In the genomic region with DNA sequence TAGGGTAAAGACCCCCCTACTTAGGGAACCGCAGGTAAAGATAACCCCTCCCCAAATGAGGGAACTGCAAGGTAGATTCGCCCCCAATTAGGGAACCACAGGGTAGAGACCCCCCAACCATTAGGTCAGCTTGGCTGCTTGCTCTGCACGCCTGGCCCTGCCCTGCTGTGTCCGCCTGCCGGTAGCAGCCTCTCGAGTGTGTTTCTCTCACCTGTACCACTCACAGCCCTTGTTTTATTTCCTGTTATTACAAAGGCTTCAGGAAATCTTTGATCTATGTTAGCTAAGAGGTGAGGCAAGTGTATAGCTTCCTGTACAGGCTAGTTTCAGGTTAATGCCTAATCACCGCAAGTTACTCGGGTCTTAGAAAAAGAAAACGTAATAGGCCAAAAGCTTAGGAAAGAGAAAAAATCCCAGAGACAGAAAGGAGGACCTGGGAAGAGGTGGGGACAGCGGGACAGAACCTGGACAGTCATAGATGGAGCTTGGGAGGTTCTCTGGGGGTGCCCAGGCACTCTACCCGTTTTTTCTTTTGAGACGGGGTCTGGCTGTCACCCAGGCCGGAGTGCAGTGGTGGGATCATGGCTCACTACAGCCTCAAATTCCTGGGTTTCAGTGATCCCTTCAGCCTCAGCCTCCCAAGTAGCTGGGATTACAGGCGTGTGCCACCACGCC, we compare ENCODE assay signal across 14 cellular contexts. TPM values are rescaled to one million over a fixed set of nuclear protein-coding genes. Genes with fewer than 3 reads are reported as not detected.
DNase-seq lines count a peak whose midpoint lies in the region; ATAC-seq and TF ChIP-seq lines count a peak whose summit lies in the region.
"Had no signal": no experiment of that assay in that cellular context is flagged by ENCODE, and none has a peak within 500 bp of the region (broad histone marks: within the 10 kb centered on the region; RNA-seq: fewer than 3 reads in every experiment).

No MANE protein-coding gene starts in this region.

- intact Hi-C loops in dendritic cell treated with granulocyte-macrophage colony-stimulating factor and Interleukin-4, amounts not matched to agents 40 ng/mL and 50 ng/mL, for 4 days (cut with micrococcal nuclease): no loop called here

- H3K27me3 Mint-ChIP-seq in T-helper 17 cell: no peaks in the 10 kb centered on the region
- H3K27me3 Mint-ChIP-seq in activated CD8-positive, alpha-beta T cell treated with anti-CD3 and anti-CD28 coated beads, Interleukin-2, amount 10 ng/mL, durations not matched to agents 7 days and 5 days (ENCODE audit: low read depth): no peaks in the 10 kb centered on the region
- H3K27me3 Mint-ChIP-seq in dendritic cell treated with granulocyte-macrophage colony-stimulating factor and Interleukin-4, amounts not matched to agents 40 ng/mL and 50 ng/mL, for 4 days: no peaks in the 10 kb centered on the region

- CTCF ChIA-PET in activated CD8-positive, alpha-beta T cell treated with anti-CD3 and anti-CD28 coated beads, Interleukin-2, amount 10 ng/mL, durations not matched to agents 7 days and 5 days (lab: Charles Lee): interaction anchor here (0.5 to 2.9 kb wide), 16 partner anchors 13 to 211 kb away, joined by 3 to 17 read pairs (median 4); a partner anchor contains a TSS

- peak overlapping the region; percentile 70 for H3K4me3 Mint-ChIP-seq in T-helper 17 cell
- peak overlapping the region; percentile 55 for H3K4me3 Mint-ChIP-seq in activated CD8-positive, alpha-beta T cell treated with anti-CD3 and anti-CD28 coated beads, Interleukin-2, amount 10 ng/mL, durations not matched to agents 7 days and 5 days
- no peak overlapping the region for H3K4me3 Mint-ChIP-seq in dendritic cell treated with granulocyte-macrophage colony-stimulating factor and Interleukin-4, amounts not matched to agents 40 ng/mL and 50 ng/mL, for 4 days
- H3K4me3 Mint-ChIP-seq: GM23338, neural crest cell had no signal

- H3K9me3 Mint-ChIP-seq in activated CD8-positive, alpha-beta T cell treated with anti-CD3 and anti-CD28 coated beads, Interleukin-2, amount 10 ng/mL, durations not matched to agents 7 days and 5 days (ENCODE audit: insufficient read depth): no peaks in the 10 kb centered on the region
- no peaks in the 10 kb centered on the region for H3K9me3 Mint-ChIP-seq in dendritic cell treated with granulocyte-macrophage colony-stimulating factor and Interleukin-4, amounts not matched to agents 40 ng/mL and 50 ng/mL, for 4 days
- H3K9me3 Mint-ChIP-seq: GM23338, neural crest cell had no signal

- DNase-seq in T-helper 17 cell: peak; percentile 31 to 35 (median 34)
- DNase-seq in activated CD8-positive, alpha-beta T cell treated with anti-CD3 and anti-CD28 coated beads, Interleukin-2, amount 10 ng/mL, durations not matched to agents 7 days and 5 days: peak; percentile 69
- DNase-seq in stimulated activated naive CD4-positive, alpha-beta T cell (lab: John Stamatoyannopoulos, UW): peak in 5 of 6 experiments; percentile 25 to 71 (median 66)
- DNase-seq in germinal center (ENCODE audit: low spot score): no peak
- DNase-seq: islet precursor cell, NCI-H1436, NCI-H774 had no signal

- H3K27ac Mint-ChIP-seq in T-helper 17 cell: peak overlapping the region; percentile 92
- peak overlapping the region; percentile 90 for H3K27ac Mint-ChIP-seq in activated CD8-positive, alpha-beta T cell treated with anti-CD3 and anti-CD28 coated beads, Interleukin-2, amount 10 ng/mL, durations not matched to agents 7 days and 5 days
- H3K27ac Mint-ChIP-seq in dendritic cell treated with granulocyte-macrophage colony-stimulating factor and Interleukin-4, amounts not matched to agents 40 ng/mL and 50 ng/mL, for 4 days: peak overlapping the region; percentile 83
- H3K27ac Mint-ChIP-seq: GM23338 had no signal

- peaks cover 2% of the 10 kb centered on the region for H3K36me3 Mint-ChIP-seq in T-helper 17 cell (ENCODE audit: low read depth)
- H3K36me3 Mint-ChIP-seq in activated CD8-positive, alpha-beta T cell treated with anti-CD3 and anti-CD28 coated beads, Interleukin-2, amount 10 ng/mL, durations not matched to agents 7 days and 5 days (ENCODE audit: low read depth): peaks cover 83% of the 10 kb centered on the region
- peaks cover 100% of the 10 kb centered on the region for H3K36me3 Mint-ChIP-seq in dendritic cell treated with granulocyte-macrophage colony-stimulating factor and Interleukin-4, amounts not matched to agents 40 ng/mL and 50 ng/mL, for 4 days (ENCODE audit: low read depth)

- H3K4me1 Mint-ChIP-seq in T-helper 17 cell: peaks cover 25% of the 10 kb centered on the region
- peaks cover 49% of the 10 kb centered on the region for H3K4me1 Mint-ChIP-seq in activated CD8-positive, alpha-beta T cell treated with anti-CD3 and anti-CD28 coated beads, Interleukin-2, amount 10 ng/mL, durations not matched to agents 7 days and 5 days (ENCODE audit: low read depth)
- peaks cover 47% of the 10 kb centered on the region for H3K4me1 Mint-ChIP-seq in dendritic cell treated with granulocyte-macrophage colony-stimulating factor and Interleukin-4, amounts not matched to agents 40 ng/mL and 50 ng/mL, for 4 days (ENCODE audit: low read depth)
- H3K4me1 Mint-ChIP-seq: GM23338, neural crest cell had no signal

- H3K9me3 ChIP-seq in T-helper 17 cell (ENCODE audit: control insufficient read depth, low read length, poor library complexity, severe bottlenecking): no peaks in the 10 kb centered on the region
- H3K9me3 ChIP-seq: SJSA1 had no signal

- ATAC-seq in T-helper 17 cell: peak; percentile 97
- peak; percentile 89 for ATAC-seq in activated CD8-positive, alpha-beta T cell treated with anti-CD3 and anti-CD28 coated beads, Interleukin-2, amount 10 ng/mL, durations not matched to agents 7 days and 5 days
- ATAC-seq in HG03095 (IDR thresholded peaks at IDR 0.05; ENCODE audit: unreplicated experiment): no peak
- no peak for ATAC-seq in SK-N-SH treated with all-trans-retinoic acid at 6 μM for 48 hours
- ATAC-seq: GM23338 had no signal

- POLR2A ChIA-PET in activated CD8-positive, alpha-beta T cell treated with anti-CD3 and anti-CD28 coated beads, Interleukin-2, amount 10 ng/mL, durations not matched to agents 7 days and 5 days (lab: Charles Lee): interaction anchor here (0.6 to 2.4 kb wide), 8 partner anchors 10 to 109 kb away, joined by 3 to 9 read pairs (median 4); a partner anchor contains a TSS

TF ChIP-seq in SK-N-SH treated with all-trans-retinoic acid at 6 μM for 48 hours, 23 proteins besides CTCF, POLR2A, EP300 and RAD21:
- TF ChIP-seq ZNF565 (CRISPR knock-in tag; conservative IDR thresholded peaks at IDR 0.05; ENCODE audit: low read depth): no peak
- no peak for TF ChIP-seq OSR1 (CRISPR knock-in tag; IDR thresholded peaks at IDR 0.05)
- TF ChIP-seq ZFP3 (CRISPR knock-in tag; IDR thresholded peaks at IDR 0.05): no peak
- TF ChIP-seq ZC3H10 (CRISPR knock-in tag; IDR thresholded peaks at IDR 0.05): no peak
- TF ChIP-seq, protein P1, sequence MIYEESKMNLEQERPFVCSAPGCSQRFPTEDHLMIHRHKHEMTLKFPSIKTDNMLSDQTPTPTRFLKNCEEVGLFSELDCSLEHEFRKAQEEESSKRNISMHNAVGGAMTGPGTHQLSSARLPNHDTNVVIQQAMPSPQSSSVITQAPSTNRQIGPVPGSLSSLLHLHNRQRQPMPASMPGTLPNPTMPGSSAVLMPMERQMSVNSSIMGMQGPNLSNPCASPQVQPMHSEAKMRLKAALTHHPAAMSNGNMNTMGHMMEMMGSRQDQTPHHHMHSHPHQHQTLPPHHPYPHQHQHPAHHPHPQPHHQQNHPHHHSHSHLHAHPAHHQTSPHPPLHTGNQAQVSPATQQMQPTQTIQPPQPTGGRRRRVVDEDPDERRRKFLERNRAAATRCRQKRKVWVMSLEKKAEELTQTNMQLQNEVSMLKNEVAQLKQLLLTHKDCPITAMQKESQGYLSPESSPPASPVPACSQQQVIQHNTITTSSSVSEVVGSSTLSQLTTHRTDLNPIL (CRISPR knock-in tag; IDR thresholded peaks at IDR 0.05; ENCODE audit: low read depth): no peak

RNA-seq across cellular contexts. Expression of a gene that starts 23.1 kb away (rescaled TPM):
- 100 to 1,000 TPM; 312 to 322 TPM for total RNA-seq in T-helper 17 cell
- 100 to 1,000 TPM; 229 to 241 TPM for total RNA-seq in activated CD8-positive, alpha-beta T cell treated with anti-CD3 and anti-CD28 coated beads, Interleukin-2, amount 10 ng/mL, durations not matched to agents 7 days and 5 days

RNA-seq across cellular contexts. Expression of a gene that starts 31.3 kb away (rescaled TPM):
- total RNA-seq in T-helper 17 cell: 10 to 100 TPM; 46.6 to 50.8 TPM
- 10 to 100 TPM; 50.4 to 53.6 TPM for total RNA-seq in activated CD8-positive, alpha-beta T cell treated with anti-CD3 and anti-CD28 coated beads, Interleukin-2, amount 10 ng/mL, durations not matched to agents 7 days and 5 days

RNA-seq across cellular contexts. Expression of a gene that starts 36.7 kb away (rescaled TPM):
- 10 to 100 TPM; 79.8 to 87.8 TPM for total RNA-seq in T-helper 17 cell
- 100 to 1,000 TPM; 107 to 121 TPM for total RNA-seq in activated CD8-positive, alpha-beta T cell treated with anti-CD3 and anti-CD28 coated beads, Interleukin-2, amount 10 ng/mL, durations not matched to agents 7 days and 5 days

RNA-seq across cellular contexts. Expression of a gene that starts 40.4 kb away (rescaled TPM):
- 1 to 10 TPM in 1 of 2 donors, under 1 TPM in 1; 0.86 to 2.2 TPM for total RNA-seq in T-helper 17 cell
- 1 to 10 TPM; 3.7 to 3.9 TPM for total RNA-seq in activated CD8-positive, alpha-beta T cell treated with anti-CD3 and anti-CD28 coated beads, Interleukin-2, amount 10 ng/mL, durations not matched to agents 7 days and 5 days
- total RNA-seq: fibroblast of villous mesenchyme, GM23338, neural crest cell had no signal

RNA-seq across cellular contexts. Expression of a gene that starts 51.9 kb away (rescaled TPM):
- total RNA-seq in T-helper 17 cell: 100 to 1,000 TPM; 204 to 229 TPM
- 100 to 1,000 TPM; 408 to 412 TPM for total RNA-seq in activated CD8-positive, alpha-beta T cell treated with anti-CD3 and anti-CD28 coated beads, Interleukin-2, amount 10 ng/mL, durations not matched to agents 7 days and 5 days

Comparison
In these comparisons a context has a peak if more than half of its experiments do, and no peak if none do; other contexts are left out.
1. ATAC-seq: peak in T-helper 17 cell (single experiment) and activated CD8-positive, alpha-beta T cell treated with anti-CD3 and anti-CD28 coated beads, Interleukin-2, amount 10 ng/mL, durations not matched to agents 7 days and 5 days (single experiment); none in HG03095 (single experiment) and SK-N-SH treated with all-trans-retinoic acid at 6 μM for 48 hours (single experiment).
2. Peak in every context shown above with its lines, with median percentiles within 50 percentile points of each other: H3K27ac Mint-ChIP-seq.